12 cellular contexts compared by ENCODE assay signal in genomic region chr14:90510208-90510607, GRCh38.
DNase-seq lines count a peak whose midpoint lies in the region; ATAC-seq and TF ChIP-seq lines count a peak whose summit lies in the region.
"Had no signal": no experiment of that assay in that cellular context is flagged by ENCODE, and none has a peak within 500 bp of the region (broad histone marks: within the 10 kb centered on the region; RNA-seq: fewer than 3 reads in every experiment).

No MANE protein-coding gene starts in this region.

- H3K4me1 ChIP-seq in rectal smooth muscle tissue (ENCODE audit: control insufficient read depth, insufficient read depth, low read length): peaks cover 17% of the 10 kb centered on the region

- no peaks in the 10 kb centered on the region for H3K27me3 ChIP-seq in rectal smooth muscle tissue (ENCODE audit: control insufficient read depth, insufficient read depth, low read length)

- intact Hi-C loops in left cardiac atrium (cut with DNase I): loop anchor here in 1 of 2 donors (10.0 kb wide), 2 partner anchors 105 to 185 kb away; no protein-coding TSS in a partner anchor

- H3K27ac ChIP-seq in rectal smooth muscle tissue (ENCODE audit: low read depth, low read length): peak overlapping the region; percentile 50

- no peak overlapping the region for H3K9ac ChIP-seq in rectal smooth muscle tissue (ENCODE audit: low read length)

- TF ChIP-seq CTCF in LNCaP clone FGC (IDR thresholded peaks at IDR 0.05; ENCODE audit: control insufficient read depth, extremely low read depth, insufficient read depth): no peak

- H3K4me3 ChIP-seq in LNCaP clone FGC (ENCODE audit: low read depth, low read length): no peak overlapping the region
- H3K4me3 ChIP-seq in rectal smooth muscle tissue (ENCODE audit: low read length): no peak overlapping the region

- H3K36me3 ChIP-seq in rectal smooth muscle tissue (ENCODE audit: control insufficient read depth, insufficient read depth, low read length): no peaks in the 10 kb centered on the region

- ATAC-seq in left cardiac atrium (peak in 1 of 2 donors; percentile 44), GM19455 (IDR thresholded peaks at IDR 0.05; ENCODE audit: unreplicated experiment) (no peak)
- ATAC-seq: natural killer cell treated with Interleukin-12 subunit alpha and Interleukin-12 subunit beta and Interleukin-15 and Interleukin-18, amount 100 ng/mL, for 72 hours; stimulated activated naive CD8-positive, alpha-beta T cell treated with anti-CD3 and anti-CD28 coated beads, Interleukin-15, Interleukin-2, amounts not matched to agents 100 U/mL and 50 U/mL, for 24 hours had no signal

- DNase-seq in LNCaP clone FGC (ENCODE audit: low read depth) (peak; percentile 81), NCI-H526 treated with DMSO at 0.1 percent for 48 hours (lab: John Stamatoyannopoulos, UW) (peak; percentile 79), left cardiac atrium (peak; percentile 81), GM19240 (ENCODE audit: insufficient read length, low spot score) (no peak), SHP77 (lab: John Stamatoyannopoulos, UW) (no peak)
- DNase-seq: activated naive CD4-positive, alpha-beta T cell treated with anti-CD3 and anti-CD28 coated beads for 36 hours; dermis blood vessel endothelial cell; glutamatergic neuron; stimulated activated naive CD8-positive, alpha-beta T cell treated with anti-CD3 and anti-CD28 coated beads, Interleukin-15, Interleukin-2, amounts not matched to agents 100 U/mL and 50 U/mL, for 24 hours had no signal

Comparison
In these comparisons a context has a peak if more than half of its experiments do, and no peak if none do; other contexts are left out.
1. DNase-seq: peak in LNCaP clone FGC (single experiment), NCI-H526 treated with DMSO at 0.1 percent for 48 hours (single experiment) and left cardiac atrium (single experiment); none in GM19240 (single experiment) and SHP77 (0 of 2).